In genomic region chr3:107971181-107971580, GRCh38 we compare ENCODE assay signal across 25 cellular contexts.
"Had no signal": no experiment of that assay in that cellular context is flagged by ENCODE, and none has a peak within 500 bp of the region (broad histone marks: within the 10 kb centered on the region; RNA-seq: fewer than 3 reads in every experiment).

No MANE protein-coding gene starts in this region.

- H3K4me3 ChIP-seq: SJSA1 had no signal

- DNase-seq: activated B cell treated with CpG ODN at 0.5 μM for 24 hours; activated CD4-positive, alpha-beta memory T cell treated with anti-CD3 and anti-CD28 coated beads, Interleukin-2, amount 10 ng/mL, durations not matched to agents 7 days and 5 days; activated CD4-positive, alpha-beta T cell treated with anti-CD3 and anti-CD28 coated beads for 1 hour; activated CD4-positive, alpha-beta T cell treated with anti-CD3 and anti-CD28 coated beads, Interleukin-2, amount 10 ng/mL, durations not matched to agents 7 days and 5 days; activated gamma-delta T cell treated with Interleukin-2 at 50 U/mL for 16 hours; activated T-cell treated with anti-CD3 and anti-CD28 coated beads for 4 hours; activated T-cell treated with anti-CD3 and anti-CD28 coated beads, Interleukin-2, amount 50 U/mL, for 48 hours; aorta; NCI-H1092; NCI-H1417; NCI-H1930; NCI-H345; NCI-H510A; NCI-H526 treated with DMSO at 0.1 percent for 48 hours; NK-92 treated with Interleukin-12 subunit alpha and Interleukin-12 subunit beta, amount 100 ng/mL, for 24 hours; OCI-M1; SHP77; T-helper 9 cell had no signal

- H3K36me3 ChIP-seq: SJSA1 had no signal

- H3K9me3 ChIP-seq: SJSA1 had no signal

- H3K27ac Mint-ChIP-seq: activated B cell treated with CpG ODN at 0.5 μM for 24 hours; activated CD4-positive, alpha-beta memory T cell treated with anti-CD3 and anti-CD28 coated beads, Interleukin-2, amount 10 ng/mL, durations not matched to agents 7 days and 5 days; activated CD4-positive, alpha-beta T cell treated with anti-CD3 and anti-CD28 coated beads, Interleukin-2, amount 10 ng/mL, durations not matched to agents 7 days and 5 days; activated naive CD4-positive, alpha-beta T cell treated with anti-CD3 and anti-CD28 coated beads, Interleukin-2, amount 50 U/mL, for 24 hours; activated T-helper 2 cell treated with anti-CD3 and anti-CD28 coated beads, Interferon-gamma antibody, Interleukin-2, Interleukin-4, amounts not matched to agents 10 μg/mL and 5 μg/mL and 100 μg/mL, durations not matched to agents 14 hours and 24 hours and 36 hours; T-helper 1 cell treated with Interleukin-12 subunit alpha and Interleukin-12 subunit beta and Interleukin-4 antibody, amounts not matched to agents 30 μg/mL and 1 μg/mL, for 36 hours had no signal

- H3K9me3 Mint-ChIP-seq: activated B cell treated with CpG ODN at 0.5 μM for 24 hours; activated CD4-positive, alpha-beta memory T cell treated with anti-CD3 and anti-CD28 coated beads, Interleukin-2, amount 10 ng/mL, durations not matched to agents 7 days and 5 days; activated CD4-positive, alpha-beta T cell treated with anti-CD3 and anti-CD28 coated beads, Interleukin-2, amount 10 ng/mL, durations not matched to agents 7 days and 5 days; activated naive CD4-positive, alpha-beta T cell treated with anti-CD3 and anti-CD28 coated beads, Interleukin-2, amount 50 U/mL, for 24 hours; activated T-helper 2 cell treated with anti-CD3 and anti-CD28 coated beads, Interferon-gamma antibody, Interleukin-2, Interleukin-4, amounts not matched to agents 10 μg/mL and 5 μg/mL and 100 μg/mL, durations not matched to agents 14 hours and 24 hours and 36 hours; T-helper 1 cell treated with Interleukin-12 subunit alpha and Interleukin-12 subunit beta and Interleukin-4 antibody, amounts not matched to agents 30 μg/mL and 1 μg/mL, for 36 hours had no signal

- H3K4me2 ChIP-seq: KMS-11 had no signal

- H3K4me1 ChIP-seq: SJSA1 had no signal

- ATAC-seq: Panc1 had no signal

- H3K27me3 ChIP-seq: SJSA1 had no signal

- H3K9ac ChIP-seq: KMS-11 had no signal

- H3K27ac ChIP-seq: KMS-11, RWPE1, SJSA1 had no signal

- H3K4me3 Mint-ChIP-seq: activated B cell treated with CpG ODN at 0.5 μM for 24 hours; activated CD4-positive, alpha-beta memory T cell treated with anti-CD3 and anti-CD28 coated beads, Interleukin-2, amount 10 ng/mL, durations not matched to agents 7 days and 5 days; activated CD4-positive, alpha-beta T cell treated with anti-CD3 and anti-CD28 coated beads, Interleukin-2, amount 10 ng/mL, durations not matched to agents 7 days and 5 days; activated naive CD4-positive, alpha-beta T cell treated with anti-CD3 and anti-CD28 coated beads, Interleukin-2, amount 50 U/mL, for 24 hours; T-helper 1 cell treated with Interleukin-12 subunit alpha and Interleukin-12 subunit beta and Interleukin-4 antibody, amounts not matched to agents 30 μg/mL and 1 μg/mL, for 36 hours had no signal

- H3K36me3 Mint-ChIP-seq: activated naive CD4-positive, alpha-beta T cell treated with anti-CD3 and anti-CD28 coated beads, Interleukin-2, amount 50 U/mL, for 24 hours had no signal

- H3K27me3 Mint-ChIP-seq: activated B cell treated with CpG ODN at 0.5 μM for 24 hours; activated naive CD4-positive, alpha-beta T cell treated with anti-CD3 and anti-CD28 coated beads, Interleukin-2, amount 50 U/mL, for 24 hours had no signal
